ENCODE assay signal across 9 cellular contexts in the genomic region with DNA sequence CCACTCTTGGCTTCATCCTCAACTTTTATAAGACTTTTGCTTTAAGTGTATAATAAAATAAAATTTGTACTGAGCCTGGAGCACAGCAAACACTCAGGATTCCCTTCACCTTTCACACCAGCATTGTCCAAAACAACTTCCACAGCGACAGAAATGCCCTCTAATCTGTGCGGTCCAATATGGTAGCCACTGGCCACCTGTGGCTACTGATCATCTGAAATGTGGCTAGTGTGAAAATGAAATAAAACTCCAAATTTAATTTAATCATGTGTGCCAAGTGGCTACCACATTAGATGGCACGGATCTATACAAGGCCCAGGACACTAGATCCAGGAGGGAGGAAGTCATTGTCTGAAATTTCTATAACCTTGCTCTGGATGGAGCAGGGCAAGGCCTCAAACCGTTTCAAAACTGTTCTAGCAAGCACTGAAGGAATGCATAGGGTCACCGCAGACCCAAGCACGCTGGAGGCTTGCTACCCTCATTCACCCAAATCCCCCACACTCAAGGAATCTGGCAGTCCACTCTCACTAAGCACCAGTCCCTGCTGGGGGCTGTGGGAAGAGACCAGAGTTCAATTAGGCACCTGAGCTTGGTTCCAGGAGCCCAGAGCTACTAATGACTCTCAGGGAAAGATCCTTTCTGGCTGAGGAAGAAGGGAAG. TPM values are rescaled to one million over a fixed set of nuclear protein-coding genes. Genes with fewer than 3 reads are reported as not detected.
DNase-seq lines count a peak whose midpoint lies in the region; ATAC-seq and TF ChIP-seq lines count a peak whose summit lies in the region.
"Had no signal": no experiment of that assay in that cellular context is flagged by ENCODE, and none has a peak within 500 bp of the region (broad histone marks: within the 10 kb centered on the region; RNA-seq: fewer than 3 reads in every experiment).

No MANE protein-coding gene starts in this region.

- H3K4me1 Mint-ChIP-seq in activated naive CD8-positive, alpha-beta T cell treated with anti-CD3 and anti-CD28 coated beads, Interleukin-2, amount 50 U/mL, for 24 hours, result peaks cover 74% of the 10 kb centered on the region

- intact Hi-C loops in heart right ventricle (cut with DNase I) (loop anchor here in 5 of 10 donors (5.0 to 10.0 kb wide), 2 partner anchors 100 to 127 kb away; partner anchors contain the start of genes TBRG4 (in 5 of the 5) and PURB (in 1 of the 5)), Right ventricle myocardium inferior (cut with DNase I) (loop anchor here (5.0 to 10.0 kb wide), 3 partner anchors 103 to 400 kb away; partner anchors contain the start of genes TBRG4 and TMED4), left lung (cut with DNase I) (no loop called here), upper lobe of right lung (cut with DNase I) (no loop called here)

- ATAC-seq in heart right ventricle, result no peak
- no peak for ATAC-seq in Right ventricle myocardium inferior
- ATAC-seq in activated naive CD8-positive, alpha-beta T cell treated with anti-CD3 and anti-CD28 coated beads, Interleukin-2, amount 50 U/mL, for 24 hours, result no peak
- no peak for ATAC-seq in left lung
- ATAC-seq in upper lobe of right lung, result no peak
- ATAC-seq in GM21526 (IDR thresholded peaks at IDR 0.05; ENCODE audit: low FRiP score, unreplicated experiment), result no peak
- no peak for ATAC-seq in GM18861 (IDR thresholded peaks at IDR 0.05; ENCODE audit: unreplicated experiment)

- peak overlapping the region; percentile 99 for H3K27ac Mint-ChIP-seq in activated naive CD8-positive, alpha-beta T cell treated with anti-CD3 and anti-CD28 coated beads, Interleukin-2, amount 50 U/mL, for 24 hours

- H3K27me3 ChIP-seq in heart right ventricle, result no peaks in the 10 kb centered on the region
- no peaks in the 10 kb centered on the region for H3K27me3 ChIP-seq in left lung
- H3K27me3 ChIP-seq in upper lobe of right lung, result no peaks in the 10 kb centered on the region

- peaks cover 60% of the 10 kb centered on the region for H3K36me3 Mint-ChIP-seq in activated naive CD8-positive, alpha-beta T cell treated with anti-CD3 and anti-CD28 coated beads, Interleukin-2, amount 50 U/mL, for 24 hours (ENCODE audit: low read depth)

- peak overlapping the region; percentile 100 for H3K4me3 Mint-ChIP-seq in activated naive CD8-positive, alpha-beta T cell treated with anti-CD3 and anti-CD28 coated beads, Interleukin-2, amount 50 U/mL, for 24 hours

- H3K27me3 Mint-ChIP-seq in activated naive CD8-positive, alpha-beta T cell treated with anti-CD3 and anti-CD28 coated beads, Interleukin-2, amount 50 U/mL, for 24 hours, result no peaks in the 10 kb centered on the region

- H3K4me3 ChIP-seq in heart right ventricle, result peak overlapping the region in 6 of 10 donors; percentile 57 to 71 (median 65)
- H3K4me3 ChIP-seq in left lung, result peak overlapping the region; percentile 52 to 66
- H3K4me3 ChIP-seq in upper lobe of right lung, result peak overlapping the region; percentile 73

- no peaks in the 10 kb centered on the region for H3K9me3 Mint-ChIP-seq in activated naive CD8-positive, alpha-beta T cell treated with anti-CD3 and anti-CD28 coated beads, Interleukin-2, amount 50 U/mL, for 24 hours

- TF ChIP-seq CTCF in heart right ventricle (IDR thresholded peaks at IDR 0.05), result no peak
- no peak for TF ChIP-seq CTCF in left lung (IDR thresholded peaks at IDR 0.05)
- TF ChIP-seq CTCF in upper lobe of right lung (IDR thresholded peaks at IDR 0.05), result no peak

- H3K4me1 ChIP-seq in heart right ventricle (peaks cover 0 to 61% (median 22%) of the 10 kb centered on the region in 9 donors), left lung (peaks cover 25 to 70% of the 10 kb centered on the region in 2 donors), upper lobe of right lung (peaks cover 41% of the 10 kb centered on the region)

- DNase-seq in heart right ventricle, result no peak
- DNase-seq in Right ventricle myocardium inferior (ENCODE audit: missing footprints), result no peak
- no peak for DNase-seq in activated naive CD8-positive, alpha-beta T cell treated with anti-CD3 and anti-CD28 coated beads, Interleukin-2, amount 50 U/mL, for 24 hours
- DNase-seq in left lung, result no peak
- no peak for DNase-seq in upper lobe of right lung
- no peak for DNase-seq in NOMO-1 treated with DMSO at 0.1 percent for 48 hours (lab: John Stamatoyannopoulos, UW; ENCODE audit: unreplicated experiment)
- DNase-seq: NCI-H1694 had no signal

- H3K36me3 ChIP-seq in heart right ventricle, result peaks cover 0 to 52% (median 12%) of the 10 kb centered on the region in 9 donors
- H3K36me3 ChIP-seq in left lung, result peaks cover 0 to 49% of the 10 kb centered on the region in 2 donors
- peaks cover 30% of the 10 kb centered on the region for H3K36me3 ChIP-seq in upper lobe of right lung

- H3K9me3 ChIP-seq in heart right ventricle, result no peaks in the 10 kb centered on the region
- no peaks in the 10 kb centered on the region for H3K9me3 ChIP-seq in left lung
- H3K9me3 ChIP-seq in upper lobe of right lung, result no peaks in the 10 kb centered on the region

- 75 to 76% methylated on average over 6 of the region's 6 CpGs for WGBS in heart right ventricle, 2 donors

- peak overlapping the region in 7 of 10 donors; percentile 93 to 98 (median 96) for H3K27ac ChIP-seq in heart right ventricle
- peak overlapping the region; percentile 96 to 97 for H3K27ac ChIP-seq in left lung
- H3K27ac ChIP-seq in upper lobe of right lung, result peak overlapping the region; percentile 93

RNA-seq across cellular contexts. Expression of gene MYO1G, which starts 6.3 kb away (rescaled TPM):
- total RNA-seq in heart right ventricle (10 to 100 TPM in 1 of 10 donors, 1 to 10 TPM in 3, under 1 TPM in 6; 0.30 to 11.0 (median 0.65) TPM), Right ventricle myocardium inferior (1.9 TPM), left lung (10 to 100 TPM; 23.9 to 40.9 TPM), upper lobe of right lung (21.0 TPM)
- polyA plus RNA-seq in heart right ventricle, result 1 to 10 TPM in 1 of 2 donors, under 1 TPM in 1; 0.66 to 1.0 TPM

RNA-seq across cellular contexts. Expression of gene CCM2, which starts 14.8 kb away (rescaled TPM):
- 10 to 100 TPM; 21.5 to 37.7 (median 25.4) TPM for total RNA-seq in heart right ventricle
- polyA plus RNA-seq in heart right ventricle, result 10 to 100 TPM; 45.1 to 71.1 TPM
- 38.7 TPM for total RNA-seq in Right ventricle myocardium inferior
- 10 to 100 TPM; 43.4 to 50.1 TPM for total RNA-seq in left lung
- 40.2 TPM for total RNA-seq in upper lobe of right lung
